In genomic region chr2:240604291-240604938, GRCh38 we compare ENCODE assay signal across 8 cellular contexts. TPM values are rescaled to one million over a fixed set of nuclear protein-coding genes. Genes with fewer than 3 reads are reported as not detected.
DNase-seq lines count a peak whose midpoint lies in the region; ATAC-seq and TF ChIP-seq lines count a peak whose summit lies in the region.

No MANE protein-coding gene starts in this region.

- H3K36me3 ChIP-seq in breast epithelium = no peaks in the 10 kb centered on the region

- no peaks in the 10 kb centered on the region for H3K9me3 ChIP-seq in breast epithelium

- H3K27me3 ChIP-seq in breast epithelium = no peaks in the 10 kb centered on the region

- intact Hi-C loops in breast epithelium (cut with DNase I; ENCODE audit: low total_unique reads) = loop anchor here (2.0 kb wide), 1 partner anchor 70 kb away; no protein-coding TSS in a partner anchor

- no peak overlapping the region for H3K27ac ChIP-seq in breast epithelium

- no peak overlapping the region for H3K4me3 ChIP-seq in AG09309 (ENCODE audit: control insufficient read depth, low read depth, low read length)
- H3K4me3 ChIP-seq in fibroblast of mammary gland (ENCODE audit: control insufficient read depth, low read depth, low read length) = no peak overlapping the region
- no peak overlapping the region for H3K4me3 ChIP-seq in breast epithelium

- ATAC-seq in HG02623 (IDR thresholded peaks at IDR 0.05; ENCODE audit: unreplicated experiment) = no peak

- no peak for TF ChIP-seq POLR2A in breast epithelium (IDR thresholded peaks at IDR 0.05)

- peak; percentile 46 for TF ChIP-seq CTCF in AG09309 (IDR thresholded peaks at IDR 0.05; ENCODE audit: control insufficient read depth, insufficient read depth, low read depth, low read length, missing control alignments)
- peak; percentile 18 for TF ChIP-seq CTCF in GM20000 (IDR thresholded peaks at IDR 0.05; ENCODE audit: extremely low read depth, missing control alignments)
- TF ChIP-seq CTCF in fibroblast of mammary gland (conservative IDR thresholded peaks at IDR 0.05; ENCODE audit: control insufficient read depth, insufficient read depth, low read depth, low read length) = peak; percentile 55
- peak in 1 of 3 donors; percentile 18 for TF ChIP-seq CTCF in breast epithelium (IDR thresholded peaks at IDR 0.05)

- DNase-seq in AG09309 (ENCODE audit: low read depth) (no peak), GM20000 (ENCODE audit: low spot score) (peak; percentile 78), SK-MEL-5 (ENCODE audit: low read depth, low spot score) (peak; percentile 75), fibroblast of mammary gland (ENCODE audit: low read depth) (peak; percentile 61), myocyte (ENCODE audit: low read depth) (peak; percentile 46), activated gamma-delta T cell treated with Interleukin-2 at 50 U/mL for 16 hours (no peak), breast epithelium (ENCODE audit: low spot score in 2 of 2) (no peak)

- in situ Hi-C loops in SK-MEL-5 (cut with HindIII; ENCODE audit: low pct_unique_long_range_greater_than_20kb, low sequenced_read_pairs) = no loop called here

- no peaks in the 10 kb centered on the region for H3K4me1 ChIP-seq in breast epithelium

RNA-seq across cellular contexts. Expression of gene CAPN10, which starts 17.9 kb away (rescaled TPM):
- total RNA-seq in SK-MEL-5 (2014; rRNA removed; shearing (Covaris generic)) = 15.5 and 20.7 TPM in 2 replicates
- polyA plus RNA-seq in SK-MEL-5 (2015; cell fraction: cytosol; rRNA removed) = 24.5 and 25.4 TPM in 2 replicates
- 92.4 and 115 TPM in 2 replicates for polyA plus RNA-seq in SK-MEL-5 (2015; cell fraction: nucleus; rRNA removed)
- total RNA-seq in myocyte = 30.2 and 31.5 TPM in 2 replicates
- 21.2 TPM for polyA plus RNA-seq in myocyte (2012)
- 10 to 100 TPM; 17.0 to 26.2 (median 25.5) TPM for total RNA-seq in breast epithelium

RNA-seq across cellular contexts. Expression of gene GPR35, which starts 20.9 kb away (rescaled TPM):
- total RNA-seq in SK-MEL-5 (2014; rRNA removed; shearing (Covaris generic)) = 0.05 TPM in 1 of 2 replicates, not detected in the other
- polyA plus RNA-seq in SK-MEL-5 (2015; cell fraction: cytosol; rRNA removed) = 0.05 TPM in 1 of 2 replicates, not detected in the other
- 1.1 and 2.5 TPM in 2 replicates for polyA plus RNA-seq in SK-MEL-5 (2015; cell fraction: nucleus; rRNA removed)
- total RNA-seq in myocyte (0.56 and 1.7 TPM in 2 replicates), breast epithelium (1 to 10 TPM; 1.6 to 4.7 (median 2.6) TPM)
- 1.9 TPM for polyA plus RNA-seq in myocyte (2012)

RNA-seq across cellular contexts. Expression of gene RNPEPL1, which starts 36.1 kb away (rescaled TPM):
- 19.0 and 19.7 TPM in 2 replicates for total RNA-seq in SK-MEL-5 (2014; rRNA removed; shearing (Covaris generic))
- 91.1 and 102 TPM in 2 replicates for polyA plus RNA-seq in SK-MEL-5 (2015; cell fraction: cytosol; rRNA removed)
- polyA plus RNA-seq in SK-MEL-5 (2015; cell fraction: nucleus; rRNA removed) = 91.6 and 113 TPM in 2 replicates
- 19.3 and 21.2 TPM in 2 replicates for total RNA-seq in myocyte
- polyA plus RNA-seq in myocyte (2012) = 44.7 TPM
- 10 to 100 TPM; 22.4 to 57.9 (median 42.3) TPM for total RNA-seq in breast epithelium

RNA-seq across cellular contexts. Expression of gene DUSP28, which starts 44.3 kb away (rescaled TPM):
- 3.6 and 8.0 TPM in 2 replicates for total RNA-seq in SK-MEL-5 (2014; rRNA removed; shearing (Covaris generic))
- polyA plus RNA-seq in SK-MEL-5 (2015; cell fraction: cytosol; rRNA removed) = 5.9 and 10.6 TPM in 2 replicates
- polyA plus RNA-seq in SK-MEL-5 (2015; cell fraction: nucleus; rRNA removed) = 11.1 and 11.6 TPM in 2 replicates
- total RNA-seq in myocyte = 36.7 and 54.0 TPM in 2 replicates
- polyA plus RNA-seq in myocyte (2012) = 17.8 TPM
- total RNA-seq in breast epithelium = 1 to 10 TPM; 5.9 to 8.8 (median 6.9) TPM

RNA-seq across cellular contexts. Expression of gene ANKMY1, which starts 46.6 kb away (rescaled TPM):
- 5.2 and 9.7 TPM in 2 replicates for total RNA-seq in SK-MEL-5 (2014; rRNA removed; shearing (Covaris generic))
- 8.4 and 18.3 TPM in 2 replicates for polyA plus RNA-seq in SK-MEL-5 (2015; cell fraction: cytosol; rRNA removed)
- 41.2 and 51.2 TPM in 2 replicates for polyA plus RNA-seq in SK-MEL-5 (2015; cell fraction: nucleus; rRNA removed)
- 5.3 and 5.4 TPM in 2 replicates for total RNA-seq in myocyte
- 9.0 TPM for polyA plus RNA-seq in myocyte (2012)
- 10 to 100 TPM; 13.0 to 32.8 (median 19.0) TPM for total RNA-seq in breast epithelium

Comparison
In these comparisons a context has a peak if more than half of its experiments do, and no peak if none do; other contexts are left out.
1. DNase-seq: peak in GM20000 (single experiment), SK-MEL-5 (single experiment), fibroblast of mammary gland (single experiment) and myocyte (single experiment); none in AG09309 (single experiment), activated gamma-delta T cell treated with Interleukin-2 at 50 U/mL for 16 hours (single experiment) and breast epithelium (0 of 2).